In the genomic region with DNA sequence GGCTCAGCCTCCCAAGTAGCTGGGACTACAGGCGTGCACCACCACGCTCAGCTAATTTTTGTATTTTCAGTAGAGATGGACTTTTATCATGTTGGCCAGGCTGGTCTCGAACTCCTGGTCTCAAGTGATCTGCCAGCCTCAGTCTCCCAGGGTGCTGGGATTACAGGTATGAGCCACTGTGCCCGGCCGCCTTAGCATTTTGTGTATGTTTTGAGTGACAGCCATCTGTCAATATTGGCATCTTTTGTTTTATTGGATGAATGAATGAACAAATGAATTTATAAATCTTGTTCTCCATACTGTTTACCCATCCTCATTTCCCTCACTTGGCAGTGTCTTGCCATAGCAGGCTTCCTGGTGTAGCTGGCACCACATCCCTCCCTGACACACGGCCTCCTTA, we compare ENCODE assay signal across 37 cellular contexts. TPM values are rescaled to one million over a fixed set of nuclear protein-coding genes. Genes with fewer than 3 reads are reported as not detected.
"Had no signal": no experiment of that assay in that cellular context is flagged by ENCODE, and none has a peak within 500 bp of the region (broad histone marks: within the 10 kb centered on the region; RNA-seq: fewer than 3 reads in every experiment).

No MANE protein-coding gene starts in this region.

- ATAC-seq: activated CD8-positive, alpha-beta T cell treated with anti-CD3 and anti-CD28 coated beads for 36 hours; activated naive CD8-positive, alpha-beta T cell treated with anti-CD3 and anti-CD28 coated beads, Interleukin-2, amount 50 U/mL, for 24 hours; activated T-cell treated with anti-CD3 and anti-CD28 coated beads, Interleukin-2, amount 50 U/mL, for 4 hours; activated T-cell treated with anti-CD3 and anti-CD28 coated beads, Interleukin-2, amount 50 U/mL, for 72 hours; body of pancreas had no signal

- H3K36me3 ChIP-seq: ascending aorta, brain microvascular endothelial cell, breast epithelium had no signal

- H3K4me1 Mint-ChIP-seq: activated B cell treated with CpG ODN at 0.5 μM for 24 hours; activated CD4-positive, alpha-beta T cell treated with anti-CD3 and anti-CD28 coated beads, Interleukin-2, amount 10 ng/mL, durations not matched to agents 24 days and 14 days; activated naive CD4-positive, alpha-beta T cell treated with anti-CD3 and anti-CD28 coated beads, Interleukin-2, amount 10 ng/mL, durations not matched to agents 7 days and 5 days; activated naive CD4-positive, alpha-beta T cell treated with anti-CD3 and anti-CD28 coated beads, Interleukin-2, amount 50 U/mL, for 24 hours; activated naive CD8-positive, alpha-beta T cell treated with anti-CD3 and anti-CD28 coated beads, Interleukin-2, amount 10 ng/mL, durations not matched to agents 7 days and 5 days; activated naive CD8-positive, alpha-beta T cell treated with anti-CD3 and anti-CD28 coated beads, Interleukin-2, amount 50 U/mL, for 24 hours had no signal

- H3K9me3 Mint-ChIP-seq: activated B cell treated with CpG ODN at 0.5 μM for 24 hours; activated CD4-positive, alpha-beta memory T cell treated with anti-CD3 and anti-CD28 coated beads for 36 hours; activated CD4-positive, alpha-beta T cell treated with anti-CD3 and anti-CD28 coated beads, Interleukin-2, amount 10 ng/mL, durations not matched to agents 24 days and 14 days; activated CD8-positive, alpha-beta T cell treated with anti-CD3 and anti-CD28 coated beads for 36 hours; activated naive CD4-positive, alpha-beta T cell treated with anti-CD3 and anti-CD28 coated beads, Interleukin-2, amount 10 ng/mL, durations not matched to agents 7 days and 5 days; activated naive CD4-positive, alpha-beta T cell treated with anti-CD3 and anti-CD28 coated beads, Interleukin-2, amount 50 U/mL, for 24 hours; activated naive CD8-positive, alpha-beta T cell treated with anti-CD3 and anti-CD28 coated beads, Interleukin-2, amount 10 ng/mL, durations not matched to agents 7 days and 5 days; activated naive CD8-positive, alpha-beta T cell treated with anti-CD3 and anti-CD28 coated beads, Interleukin-2, amount 50 U/mL, for 24 hours; activated T-cell treated with anti-CD3 and anti-CD28 coated beads, Interleukin-2, amount 50 U/mL, for 4 hours; activated T-cell treated with anti-CD3 and anti-CD28 coated beads, Interleukin-2, amount 50 U/mL, for 72 hours; activated T-helper 1 cell treated with anti-CD3 and anti-CD28 coated beads, Interleukin-12 subunit alpha, Interleukin-12 subunit beta, Interleukin-2, Interleukin-4 antibody, amounts not matched to agents 30 ng/mL and 10 ng/mL and 1 ng/mL, durations not matched to agents 14 hours and 24 hours and 36 hours; activated T-helper 2 cell treated with anti-CD3 and anti-CD28 coated beads, Interferon-gamma antibody, Interleukin-2, Interleukin-4, amounts not matched to agents 10 μg/mL and 5 μg/mL and 100 μg/mL, durations not matched to agents 14 hours and 24 hours and 36 hours; T-helper 1 cell treated with Interleukin-12 subunit alpha and Interleukin-12 subunit beta and Interleukin-4 antibody, amounts not matched to agents 30 μg/mL and 1 μg/mL, for 36 hours; T-helper 2 cell treated with Interferon-gamma antibody and Interleukin-4, amounts not matched to agents 5 μg/mL and 100 μg/mL, for 36 hours had no signal

- H3K27me3 Mint-ChIP-seq: activated CD4-positive, alpha-beta memory T cell treated with anti-CD3 and anti-CD28 coated beads for 36 hours; activated CD8-positive, alpha-beta T cell treated with anti-CD3 and anti-CD28 coated beads for 36 hours; activated naive CD4-positive, alpha-beta T cell treated with anti-CD3 and anti-CD28 coated beads, Interleukin-2, amount 50 U/mL, for 24 hours had no signal

- H3K36me3 Mint-ChIP-seq: activated CD4-positive, alpha-beta memory T cell treated with anti-CD3 and anti-CD28 coated beads for 36 hours; activated naive CD4-positive, alpha-beta T cell treated with anti-CD3 and anti-CD28 coated beads, Interleukin-2, amount 10 ng/mL, durations not matched to agents 7 days and 5 days; activated naive CD4-positive, alpha-beta T cell treated with anti-CD3 and anti-CD28 coated beads, Interleukin-2, amount 50 U/mL, for 24 hours; activated naive CD8-positive, alpha-beta T cell; activated naive CD8-positive, alpha-beta T cell treated with anti-CD3 and anti-CD28 coated beads, Interleukin-2, amount 10 ng/mL, durations not matched to agents 7 days and 5 days had no signal

- H3K9me3 ChIP-seq: ascending aorta, body of pancreas, breast epithelium had no signal

- H3K27me3 ChIP-seq: body of pancreas had no signal

- H3K4me3 Mint-ChIP-seq: activated B cell treated with CpG ODN at 0.5 μM for 24 hours; activated CD4-positive, alpha-beta memory T cell treated with anti-CD3 and anti-CD28 coated beads for 36 hours; activated CD4-positive, alpha-beta T cell treated with anti-CD3 and anti-CD28 coated beads, Interleukin-2, amount 10 ng/mL, durations not matched to agents 24 days and 14 days; activated CD8-positive, alpha-beta T cell treated with anti-CD3 and anti-CD28 coated beads for 36 hours; activated naive CD4-positive, alpha-beta T cell treated with anti-CD3 and anti-CD28 coated beads, Interleukin-2, amount 10 ng/mL, durations not matched to agents 7 days and 5 days; activated naive CD4-positive, alpha-beta T cell treated with anti-CD3 and anti-CD28 coated beads, Interleukin-2, amount 50 U/mL, for 24 hours; activated naive CD8-positive, alpha-beta T cell; activated naive CD8-positive, alpha-beta T cell treated with anti-CD3 and anti-CD28 coated beads, Interleukin-2, amount 10 ng/mL, durations not matched to agents 7 days and 5 days; activated naive CD8-positive, alpha-beta T cell treated with anti-CD3 and anti-CD28 coated beads, Interleukin-2, amount 50 U/mL, for 24 hours; activated T-cell treated with anti-CD3 and anti-CD28 coated beads, Interleukin-2, amount 50 U/mL, for 4 hours; activated T-cell treated with anti-CD3 and anti-CD28 coated beads, Interleukin-2, amount 50 U/mL, for 72 hours; activated T-helper 1 cell treated with anti-CD3 and anti-CD28 coated beads, Interleukin-12 subunit alpha, Interleukin-12 subunit beta, Interleukin-2, Interleukin-4 antibody, amounts not matched to agents 30 ng/mL and 10 ng/mL and 1 ng/mL, durations not matched to agents 14 hours and 24 hours and 36 hours; T-helper 1 cell treated with Interleukin-12 subunit alpha and Interleukin-12 subunit beta and Interleukin-4 antibody, amounts not matched to agents 30 μg/mL and 1 μg/mL, for 36 hours; T-helper 2 cell treated with Interferon-gamma antibody and Interleukin-4, amounts not matched to agents 5 μg/mL and 100 μg/mL, for 36 hours had no signal

- H3K4me1 ChIP-seq: ascending aorta, body of pancreas, breast epithelium had no signal

- H3K4me3 ChIP-seq: ascending aorta, body of pancreas, breast epithelium had no signal

- H3K27ac ChIP-seq: ascending aorta, body of pancreas, brain microvascular endothelial cell, breast epithelium, VCaP had no signal

- H3K27ac Mint-ChIP-seq: activated B cell treated with CpG ODN at 0.5 μM for 24 hours; activated CD4-positive, alpha-beta memory T cell treated with anti-CD3 and anti-CD28 coated beads for 36 hours; activated CD4-positive, alpha-beta T cell treated with anti-CD3 and anti-CD28 coated beads, Interleukin-2, amount 10 ng/mL, durations not matched to agents 24 days and 14 days; activated CD8-positive, alpha-beta T cell treated with anti-CD3 and anti-CD28 coated beads for 36 hours; activated naive CD4-positive, alpha-beta T cell treated with anti-CD3 and anti-CD28 coated beads, Interleukin-2, amount 10 ng/mL, durations not matched to agents 7 days and 5 days; activated naive CD4-positive, alpha-beta T cell treated with anti-CD3 and anti-CD28 coated beads, Interleukin-2, amount 50 U/mL, for 24 hours; activated naive CD8-positive, alpha-beta T cell; activated naive CD8-positive, alpha-beta T cell treated with anti-CD3 and anti-CD28 coated beads, Interleukin-2, amount 10 ng/mL, durations not matched to agents 7 days and 5 days; activated naive CD8-positive, alpha-beta T cell treated with anti-CD3 and anti-CD28 coated beads, Interleukin-2, amount 50 U/mL, for 24 hours; activated T-cell treated with anti-CD3 and anti-CD28 coated beads, Interleukin-2, amount 50 U/mL, for 72 hours; activated T-helper 1 cell treated with anti-CD3 and anti-CD28 coated beads, Interleukin-12 subunit alpha, Interleukin-12 subunit beta, Interleukin-2, Interleukin-4 antibody, amounts not matched to agents 30 ng/mL and 10 ng/mL and 1 ng/mL, durations not matched to agents 14 hours and 24 hours and 36 hours; activated T-helper 2 cell treated with anti-CD3 and anti-CD28 coated beads, Interferon-gamma antibody, Interleukin-2, Interleukin-4, amounts not matched to agents 10 μg/mL and 5 μg/mL and 100 μg/mL, durations not matched to agents 14 hours and 24 hours and 36 hours; T-helper 1 cell treated with Interleukin-12 subunit alpha and Interleukin-12 subunit beta and Interleukin-4 antibody, amounts not matched to agents 30 μg/mL and 1 μg/mL, for 36 hours; T-helper 2 cell treated with Interferon-gamma antibody and Interleukin-4, amounts not matched to agents 5 μg/mL and 100 μg/mL, for 36 hours had no signal

- DNase-seq: activated B cell treated with CpG ODN at 0.5 μM for 24 hours; activated CD4-positive, alpha-beta memory T cell treated with anti-CD3 and anti-CD28 coated beads for 36 hours; activated CD4-positive, alpha-beta T cell treated with anti-CD3 and anti-CD28 coated beads for 4 hours; activated CD4-positive, alpha-beta T cell treated with anti-CD3 and anti-CD28 coated beads, Interleukin-2, amount 10 ng/mL, durations not matched to agents 24 days and 14 days; activated CD4-positive, alpha-beta T cell treated with anti-CD3 and anti-CD28 coated beads, Interleukin-2, amount 50 U/mL, for 1 hour; activated CD4-positive, alpha-beta T cell treated with anti-CD3 and anti-CD28 coated beads, Interleukin-2, amount 50 U/mL, for 4 hours; activated CD4-positive, CD25-positive, alpha-beta regulatory T cell treated with anti-CD3 and anti-CD28 coated beads, Interleukin-2, amount 50 U/mL, for 72 hours; activated CD8-positive, alpha-beta memory T cell treated with anti-CD3 and anti-CD28 coated beads, Interleukin-2, amount 50 U/mL, for 4 hours; activated CD8-positive, alpha-beta T cell treated with anti-CD3 and anti-CD28 coated beads for 36 hours; activated effector memory CD4-positive, alpha-beta T cell treated with Interleukin-2 at 50 U/mL for 16 hours; activated gamma-delta T cell; activated naive CD4-positive, alpha-beta T cell treated with anti-CD3 and anti-CD28 coated beads, Interleukin-2, amount 10 ng/mL, durations not matched to agents 7 days and 5 days; activated naive CD4-positive, alpha-beta T cell treated with Interleukin-2 at 50 U/mL for 16 hours; activated naive CD8-positive, alpha-beta T cell treated with anti-CD3 and anti-CD28 coated beads, Interleukin-2, amount 10 ng/mL, durations not matched to agents 7 days and 5 days; activated naive CD8-positive, alpha-beta T cell treated with anti-CD3 and anti-CD28 coated beads, Interleukin-2, amount 50 U/mL, for 24 hours; activated T-cell treated with anti-CD3 and anti-CD28 coated beads for 4 hours; activated T-cell treated with anti-CD3 and anti-CD28 coated beads, Interleukin-2, amount 50 U/mL, for 1 hour; activated T-cell treated with anti-CD3 and anti-CD28 coated beads, Interleukin-2, amount 50 U/mL, for 4 hours; activated T-cell treated with anti-CD3 and anti-CD28 coated beads, Interleukin-2, amount 50 U/mL, for 72 hours; amygdala; anterior cingulate cortex; body of pancreas; brain microvascular endothelial cell; central memory CD4-positive, alpha-beta T cell; T-helper 1 cell; T-helper 2 cell; T-helper 9 cell had no signal

RNA-seq across cellular contexts. Expression of a gene that starts 34.0 kb away (rescaled TPM):
- total RNA-seq: activated B cell treated with CpG ODN at 0.5 μM for 24 hours; activated CD4-positive, alpha-beta memory T cell treated with anti-CD3 and anti-CD28 coated beads for 36 hours; activated CD4-positive, alpha-beta T cell treated with anti-CD3 and anti-CD28 coated beads, Interleukin-2, amount 10 ng/mL, durations not matched to agents 24 days and 14 days; activated CD8-positive, alpha-beta memory T cell treated with anti-CD3 and anti-CD28 coated beads for 36 hours; activated CD8-positive, alpha-beta T cell treated with anti-CD3 and anti-CD28 coated beads for 36 hours; activated naive CD8-positive, alpha-beta T cell treated with anti-CD3 and anti-CD28 coated beads, Interleukin-2, amount 10 ng/mL, durations not matched to agents 7 days and 5 days; activated T-cell treated with anti-CD3 and anti-CD28 coated beads, Interleukin-2, amount 50 U/mL, for 4 hours; activated T-cell treated with anti-CD3 and anti-CD28 coated beads, Interleukin-2, amount 50 U/mL, for 72 hours; activated T-helper 1 cell treated with anti-CD3 and anti-CD28 coated beads, Interleukin-12 subunit alpha, Interleukin-12 subunit beta, Interleukin-2, Interleukin-4 antibody, amounts not matched to agents 30 ng/mL and 10 ng/mL and 1 ng/mL, durations not matched to agents 14 hours and 24 hours and 36 hours; activated T-helper 2 cell treated with anti-CD3 and anti-CD28 coated beads, Interferon-gamma antibody, Interleukin-2, Interleukin-4, amounts not matched to agents 10 μg/mL and 5 μg/mL and 100 μg/mL, durations not matched to agents 14 hours and 24 hours and 36 hours; body of pancreas had no signal
